1 cellular context compared by ENCODE assay signal in genomic region chr14:37565550-37565949, GRCh38.
TF ChIP-seq lines count a peak whose summit lies in the region.

No MANE protein-coding gene starts in this region.

TF ChIP-seq in IMR-90, 13 proteins besides CTCF, POLR2A, EP300 and RAD21:
- TF ChIP-seq CEBPB (IDR thresholded peaks at IDR 0.05; ENCODE audit: low read depth, low read length) (no peak), RFX5 (IDR thresholded peaks at IDR 0.05; ENCODE audit: low read depth, low read length) (no peak), ELK1 (IDR thresholded peaks at IDR 0.05; ENCODE audit: borderline replicate concordance, low read depth, low read length) (no peak), FOS (IDR thresholded peaks at IDR 0.05; ENCODE audit: low read depth, low read length) (no peak), CHD1 (IDR thresholded peaks at IDR 0.05; ENCODE audit: low read depth, low read length) (no peak), MAZ (IDR thresholded peaks at IDR 0.05; ENCODE audit: borderline replicate concordance, low read depth, low read length) (no peak)
